In the genomic region with DNA sequence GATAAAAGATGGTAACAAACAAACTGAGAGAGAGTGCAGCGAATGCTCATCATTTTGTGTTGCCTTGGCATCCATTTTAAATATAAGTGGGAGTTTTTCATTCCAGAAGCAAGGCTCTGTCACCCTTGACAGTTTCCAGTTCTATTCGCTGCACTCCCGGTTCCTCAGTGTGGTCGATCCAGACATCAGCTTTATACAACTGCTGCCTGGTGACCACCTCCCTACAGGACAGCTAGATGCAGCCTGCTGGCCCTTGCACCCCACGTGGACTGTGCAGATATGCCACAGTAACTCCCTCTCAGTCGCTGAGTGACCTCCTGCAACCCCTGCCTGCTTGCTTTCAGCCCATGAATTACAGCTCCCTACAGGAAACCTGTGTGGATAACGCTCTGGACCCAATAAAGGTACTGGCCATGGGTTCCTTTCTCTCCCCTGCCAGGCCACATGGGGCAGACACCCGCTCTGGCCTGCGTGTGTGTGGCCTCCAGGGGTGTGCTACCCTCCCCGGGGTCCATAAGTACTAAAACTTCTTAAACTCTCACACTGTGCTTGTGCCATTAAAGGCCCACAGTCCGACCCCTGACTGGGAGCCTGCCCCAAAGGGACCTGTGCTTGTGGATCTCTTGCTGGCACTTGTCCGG, we compare ENCODE assay signal across 2 cellular contexts.
TF ChIP-seq lines count a peak whose summit lies in the region.

No MANE protein-coding gene starts in this region.

TF ChIP-seq in HepG2, 621 proteins besides CTCF, POLR2A, EP300 and RAD21:
- TF ChIP-seq ZZZ3 (CRISPR knock-in tag; IDR thresholded peaks at IDR 0.05; ENCODE audit: borderline replicate concordance) (no peak), RNF2 (conservative IDR thresholded peaks at IDR 0.05; ENCODE audit: low read depth) (no peak), ZNF143 (CRISPR knock-in tag; IDR thresholded peaks at IDR 0.05) (no peak), ZNF883 (CRISPR knock-in tag; IDR thresholded peaks at IDR 0.05; ENCODE audit: not compliant biosample characterization) (no peak), MBD4 (IDR thresholded peaks at IDR 0.05; ENCODE audit: borderline replicate concordance, low read length) (no peak), AGO1 (IDR thresholded peaks at IDR 0.05; ENCODE audit: low read depth, low read length, poor library complexity, severe bottlenecking) (no peak), ZBTB7A (CRISPR knock-in tag; IDR thresholded peaks at IDR 0.05) (no peak), NFE2L2 (IDR thresholded peaks at IDR 0.05; ENCODE audit: low read length) (no peak), ZNF451 (CRISPR knock-in tag; IDR thresholded peaks at IDR 0.05) (no peak)

TF ChIP-seq in K562, 482 proteins besides CTCF, POLR2A, EP300 and RAD21:
- TF ChIP-seq U2AF1 (optimal IDR thresholded peaks at IDR 0.05; ENCODE audit: low read depth, low read length) (no peak), CBFA2T3 (IDR thresholded peaks at IDR 0.05) (0 out of 2 replicates have a peak, but pooled peaks have one; percentile 3)
